Comparison of ENCODE assay signal across 18 cellular contexts in genomic region chr4:53847935-53848334, GRCh38.
"Had no signal": no experiment of that assay in that cellular context is flagged by ENCODE, and none has a peak within 500 bp of the region (broad histone marks: within the 10 kb centered on the region; RNA-seq: fewer than 3 reads in every experiment).

No MANE protein-coding gene starts in this region.

- H3K9me3 ChIP-seq: ascending aorta, gastrocnemius medialis, right atrium auricular region had no signal

- H3K36me3 ChIP-seq: ascending aorta, gastrocnemius medialis, right atrium auricular region had no signal

- H3K27me3 ChIP-seq: ascending aorta, gastrocnemius medialis, right atrium auricular region had no signal

- H3K27ac ChIP-seq: ascending aorta, coronary artery, gastrocnemius medialis, right atrium auricular region had no signal

- DNase-seq: activated CD4-positive, alpha-beta T cell treated with anti-CD3 and anti-CD28 coated beads, Interleukin-2, amount 50 U/mL, for 1 hour; activated CD8-positive, alpha-beta memory T cell treated with anti-CD3 and anti-CD28 coated beads for 24 hours; activated effector memory CD4-positive, alpha-beta T cell treated with anti-CD3 and anti-CD28 coated beads, Interleukin-2, amount 50 U/mL, for 16 hours; activated naive CD4-positive, alpha-beta T cell treated with anti-CD3 and anti-CD28 coated beads, Interleukin-2, amount 50 U/mL, for 16 hours; activated T-cell treated with anti-CD3 and anti-CD28 coated beads, Interleukin-2, amount 50 U/mL, for 72 hours; erythroblast; gastrocnemius medialis; head of caudate nucleus; immature natural killer cell; left cardiac atrium; midbrain; occipital lobe; stimulated activated naive CD8-positive, alpha-beta T cell treated with anti-CD3 and anti-CD28 coated beads, Interleukin-15, amount 100 ng/mL, for 72 hours; T-helper 1 cell; T1000 had no signal

- H3K4me3 ChIP-seq: ascending aorta, coronary artery, gastrocnemius medialis, right atrium auricular region had no signal

- H3K4me1 ChIP-seq: ascending aorta, gastrocnemius medialis, right atrium auricular region had no signal

- ATAC-seq: activated T-cell treated with anti-CD3 and anti-CD28 coated beads, Interleukin-2, amount 50 U/mL, for 72 hours; gastrocnemius medialis; left cardiac atrium; stimulated activated naive CD8-positive, alpha-beta T cell treated with anti-CD3 and anti-CD28 coated beads, Interleukin-15, amount 100 ng/mL, for 72 hours had no signal
